Comparison of ENCODE assay signal across 23 cellular contexts in the genomic region with DNA sequence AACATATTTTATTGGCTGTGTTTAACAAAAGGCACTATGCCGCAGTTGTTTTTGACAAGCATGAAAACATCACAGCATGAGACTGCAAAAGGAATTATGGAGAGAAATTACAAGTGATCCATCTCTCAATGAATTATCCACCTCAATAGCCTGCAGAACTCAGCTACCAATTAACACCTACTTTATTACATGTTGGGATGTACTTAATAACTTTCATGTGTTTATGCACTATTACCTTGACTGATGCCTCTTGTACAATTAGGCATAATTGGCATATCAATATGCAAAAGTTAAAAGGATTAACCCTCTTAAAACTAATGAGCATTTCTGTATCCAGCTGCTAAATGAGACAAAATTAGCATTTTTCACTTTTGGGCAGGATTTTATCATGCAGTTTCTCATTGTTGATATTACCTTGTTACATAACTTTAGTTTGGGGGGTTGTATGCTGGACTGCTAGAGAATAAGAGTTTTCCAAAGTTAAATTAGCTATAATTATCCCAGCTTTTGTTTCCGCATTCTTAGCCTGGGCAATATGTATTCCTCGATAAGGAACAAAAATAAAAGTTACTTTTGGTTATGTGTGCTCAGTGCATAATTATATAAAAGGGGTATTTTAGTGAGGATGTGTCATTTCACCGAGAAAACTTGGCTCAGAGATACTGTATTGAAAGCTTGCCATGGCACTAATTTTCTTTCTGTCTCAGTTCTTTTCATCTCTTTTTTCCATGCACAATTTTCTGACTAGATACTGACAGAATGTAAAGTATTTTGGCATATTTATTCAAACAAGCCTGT. TPM values are rescaled to one million over a fixed set of nuclear protein-coding genes. Genes with fewer than 3 reads are reported as not detected.
DNase-seq lines count a peak whose midpoint lies in the region; ATAC-seq and TF ChIP-seq lines count a peak whose summit lies in the region.
"Had no signal": no experiment of that assay in that cellular context is flagged by ENCODE, and none has a peak within 500 bp of the region (broad histone marks: within the 10 kb centered on the region; RNA-seq: fewer than 3 reads in every experiment).

No MANE protein-coding gene starts in this region.

- H3K14ac ChIP-seq in neuronal stem cell (ENCODE audit: low read length) = no peak overlapping the region

- no peak overlapping the region for H3K27ac ChIP-seq in CD8-positive, alpha-beta T cell (ENCODE audit: low read depth, low read length)
- H3K27ac ChIP-seq in SK-N-MC (peak overlapping the region; percentile 47; the same call in 1 of the 2 replicates), neuronal stem cell (replicated peaks; ENCODE audit: low read length) (no peak overlapping the region)
- H3K27ac ChIP-seq: C4-2B, HL-60, pancreas, thoracic aorta had no signal

- H3K36me3 ChIP-seq in CD8-positive, alpha-beta T cell (ENCODE audit: insufficient read depth, low read length) = peaks cover 7% of the 10 kb centered on the region
- H3K36me3 ChIP-seq in SK-N-MC (ENCODE audit: insufficient read depth, low read length) (no peaks in the 10 kb centered on the region), neuronal stem cell (replicated peaks in 1 of 2; ENCODE audit: control insufficient read depth in 2 of 2, insufficient read depth in 2 of 2, low read length in 2 of 2) (no peaks in the 10 kb centered on the region)
- H3K36me3 ChIP-seq: pancreas, thoracic aorta had no signal

- no peak overlapping the region for H2BK5ac ChIP-seq in neuronal stem cell (ENCODE audit: low read length)

- H3K27me3 Mint-ChIP-seq in activated CD4-positive, alpha-beta T cell treated with anti-CD3 and anti-CD28 coated beads, Interleukin-2, amount 10 ng/mL, durations not matched to agents 24 days and 14 days = no peaks in the 10 kb centered on the region
- no peaks in the 10 kb centered on the region for H3K27me3 Mint-ChIP-seq in CD8-positive, alpha-beta T cell (ENCODE audit: low read depth)
- no peaks in the 10 kb centered on the region for H3K27me3 Mint-ChIP-seq in naive B cell

- H3K4me3 Mint-ChIP-seq in activated CD4-positive, alpha-beta T cell treated with anti-CD3 and anti-CD28 coated beads, Interleukin-2, amount 10 ng/mL, durations not matched to agents 24 days and 14 days = peak overlapping the region; percentile 15
- H3K4me3 Mint-ChIP-seq in CD8-positive, alpha-beta T cell = no peak overlapping the region
- peak overlapping the region in 6 of 8 donors; percentile 0 to 50 (median 10) for H3K4me3 Mint-ChIP-seq in naive B cell

- H3K4me1 ChIP-seq in CD8-positive, alpha-beta T cell (ENCODE audit: insufficient read depth, low read length) = peaks cover 91% of the 10 kb centered on the region
- H3K4me1 ChIP-seq in neuronal stem cell (ENCODE audit: control insufficient read depth in 2 of 2, insufficient read depth in 1 of 2, low read depth in 1 of 2, low read length in 2 of 2) = peaks cover 0 to 4% of the 10 kb centered on the region in 2 donors
- H3K4me1 ChIP-seq: pancreas had no signal

- no peak overlapping the region for H4K91ac ChIP-seq in neuronal stem cell (ENCODE audit: low read depth, low read length, poor library complexity)

- H3K23ac ChIP-seq in neuronal stem cell (ENCODE audit: low read depth, low read length, poor library complexity) = no peak overlapping the region

- no peak overlapping the region for H2AFZ ChIP-seq in neuronal stem cell (ENCODE audit: low read length)

- H3K27ac Mint-ChIP-seq in activated CD4-positive, alpha-beta T cell treated with anti-CD3 and anti-CD28 coated beads, Interleukin-2, amount 10 ng/mL, durations not matched to agents 24 days and 14 days = peak overlapping the region; percentile 73
- H3K27ac Mint-ChIP-seq in CD8-positive, alpha-beta T cell = peak overlapping the region; percentile 62
- peak overlapping the region in 5 of 6 donors; percentile 40 to 85 (median 51) for H3K27ac Mint-ChIP-seq in naive B cell

- DNase-seq in activated CD4-positive, alpha-beta T cell treated with anti-CD3 and anti-CD28 coated beads, Interleukin-2, amount 10 ng/mL, durations not matched to agents 24 days and 14 days = no peak
- no peak for DNase-seq in activated CD4-positive, alpha-beta T cell treated with anti-CD3 and anti-CD28 coated beads for 4 hours
- no peak for DNase-seq in CD8-positive, alpha-beta T cell
- DNase-seq in SK-N-MC (ENCODE audit: low read depth, low spot score) (no peak), naive B cell (no peak), neuronal stem cell (ENCODE audit: low spot score) (no peak)
- DNase-seq: ACHN; activated CD4-positive, CD25-positive, alpha-beta regulatory T cell; DMS53; GOT3; NCI-H1436 treated with DMSO at 0.1 percent for 48 hours; NCI-H82; pancreas; T1000 had no signal

- no peak overlapping the region for H2BK12ac ChIP-seq in neuronal stem cell (ENCODE audit: low read length)

- H4K8ac ChIP-seq in neuronal stem cell (ENCODE audit: low read depth, low read length) = no peak overlapping the region

- H3K9me3 ChIP-seq in CD8-positive, alpha-beta T cell (ENCODE audit: low read length) = no peaks in the 10 kb centered on the region
- H3K9me3 ChIP-seq in SK-N-MC (ENCODE audit: low read depth, low read length) (no peaks in the 10 kb centered on the region), neuronal stem cell (replicated peaks in 1 of 2; ENCODE audit: control insufficient read depth in 2 of 2, insufficient read depth in 1 of 2, low read depth in 1 of 2, low read length in 2 of 2) (no peaks in the 10 kb centered on the region)
- H3K9me3 ChIP-seq: pancreas, thoracic aorta had no signal

- H3K36me3 Mint-ChIP-seq in activated CD4-positive, alpha-beta T cell treated with anti-CD3 and anti-CD28 coated beads, Interleukin-2, amount 10 ng/mL, durations not matched to agents 24 days and 14 days (ENCODE audit: low read depth) = peaks cover 26% of the 10 kb centered on the region
- H3K36me3 Mint-ChIP-seq in CD8-positive, alpha-beta T cell = peaks cover 50% of the 10 kb centered on the region
- H3K36me3 Mint-ChIP-seq in naive B cell = peaks cover 16 to 17% of the 10 kb centered on the region in 2 donors

- H2AK5ac ChIP-seq in neuronal stem cell (ENCODE audit: low read depth, low read length) = no peak overlapping the region

- CTCF ChIA-PET in CD8-positive, alpha-beta T cell (lab: Charles Lee) = interaction anchor here (1.0 to 8.8 kb wide), 7 partner anchors 29 to 127 kb away, joined by 3 to 137 read pairs (median 4); a partner anchor contains a TSS

- H2BK15ac ChIP-seq in neuronal stem cell (ENCODE audit: low read length) = no peak overlapping the region

- H3K9ac ChIP-seq in SK-N-MC (ENCODE audit: insufficient read length) = no peak overlapping the region
- H3K9ac ChIP-seq in neuronal stem cell (ENCODE audit: low read depth, low read length, poor library complexity) = no peak overlapping the region

- ATAC-seq in CD8-positive, alpha-beta T cell = no peak
- no peak for ATAC-seq in naive B cell (ENCODE audit: low read depth in 2 of 2)
- ATAC-seq in GM19023 (IDR thresholded peaks at IDR 0.05; ENCODE audit: unreplicated experiment) = no peak
- ATAC-seq in HG03108 (IDR thresholded peaks at IDR 0.05; ENCODE audit: unreplicated experiment) = no peak
- ATAC-seq: pancreas, sciatic nerve had no signal

- no CpG with 5 or more reads among the region's 4 CpGs for WGBS in neuronal stem cell (ENCODE audit: extremely low coverage in 2 of 2, insufficient read length in 2 of 2, insufficient replicate concordance in 1 of 2), 2 donors

- no peak overlapping the region for H3K4me3 ChIP-seq in CD8-positive, alpha-beta T cell (ENCODE audit: low read depth, low read length)
- H3K4me3 ChIP-seq in SK-N-MC (no peak overlapping the region), neuronal stem cell (ENCODE audit: low read length in 2 of 2) (no peak overlapping the region)
- H3K4me3 ChIP-seq: lung, pancreas, thoracic aorta had no signal

- peaks cover 56% of the 10 kb centered on the region for H3K4me1 Mint-ChIP-seq in activated CD4-positive, alpha-beta T cell treated with anti-CD3 and anti-CD28 coated beads, Interleukin-2, amount 10 ng/mL, durations not matched to agents 24 days and 14 days
- peaks cover 93% of the 10 kb centered on the region for H3K4me1 Mint-ChIP-seq in CD8-positive, alpha-beta T cell (ENCODE audit: low read depth)
- peaks cover 59 to 91% (median 76%) of the 10 kb centered on the region in 3 donors for H3K4me1 Mint-ChIP-seq in naive B cell

- no peak for TF ChIP-seq CTCF in CD8-positive, alpha-beta T cell (IDR thresholded peaks at IDR 0.05)

- intact Hi-C loops in activated CD4-positive, alpha-beta T cell treated with anti-CD3 and anti-CD28 coated beads, Interleukin-2, amount 10 ng/mL, durations not matched to agents 24 days and 14 days (cut with micrococcal nuclease) = no loop called here
- intact Hi-C loops in CD8-positive, alpha-beta T cell (cut with DNase I, micrococcal nuclease) = no loop called here

- no peak overlapping the region for H3K4me2 ChIP-seq in neuronal stem cell (ENCODE audit: insufficient read depth, low read length, poor library complexity, severe bottlenecking)

- H3K79me1 ChIP-seq in neuronal stem cell (ENCODE audit: low read depth, low read length) = no peaks in the 10 kb centered on the region

- no peak overlapping the region for H2BK120ac ChIP-seq in neuronal stem cell (ENCODE audit: low read depth, low read length)

- H3K18ac ChIP-seq in neuronal stem cell (ENCODE audit: low read length) = no peak overlapping the region

- no peaks in the 10 kb centered on the region for H3K27me3 ChIP-seq in CD8-positive, alpha-beta T cell (ENCODE audit: insufficient read depth, low read length)
- H3K27me3 ChIP-seq in neuronal stem cell (ENCODE audit: control insufficient read depth in 3 of 3, insufficient read depth in 3 of 3, low read depth in 1 of 3, low read length in 3 of 3) = no peaks in the 10 kb centered on the region

- no peak overlapping the region for H3K4ac ChIP-seq in neuronal stem cell (ENCODE audit: low read length)

- POLR2A ChIA-PET in CD8-positive, alpha-beta T cell (lab: Charles Lee) = interaction anchor here (0.7 to 1.7 kb wide), 6 partner anchors 9 to 102 kb away, joined by 3 to 4 read pairs (median 4); a partner anchor contains a TSS

- no peaks in the 10 kb centered on the region for H3K9me3 Mint-ChIP-seq in activated CD4-positive, alpha-beta T cell treated with anti-CD3 and anti-CD28 coated beads, Interleukin-2, amount 10 ng/mL, durations not matched to agents 24 days and 14 days
- H3K9me3 Mint-ChIP-seq in CD8-positive, alpha-beta T cell = no peaks in the 10 kb centered on the region
- H3K9me3 Mint-ChIP-seq in naive B cell = peaks cover 0 to 10% (median 3%) of the 10 kb centered on the region in 7 donors

RNA-seq across cellular contexts. Expression of a gene that starts 28.0 kb away (rescaled TPM):
- 56.0 and 56.2 TPM in 2 replicates for total RNA-seq in activated CD4-positive, alpha-beta T cell treated with anti-CD3 and anti-CD28 coated beads, Interleukin-2, amount 10 ng/mL, durations not matched to agents 24 days and 14 days
- 100 to 1,000 TPM; 115 to 119 TPM for total RNA-seq in CD8-positive, alpha-beta T cell
- polyA plus RNA-seq in naive B cell (ENCODE audit: low read depth in 6 of 6) = 100 to 1,000 TPM; 183 to 264 (median 210) TPM
- polyA plus RNA-seq in neuronal stem cell (2013, experiment 1 of 2) = 2.5 TPM
- 2.2 TPM for polyA plus RNA-seq in neuronal stem cell (2013, experiment 2 of 2)
- total RNA-seq: kidney epithelial cell, M059J had no signal
